25 cellular contexts compared by ENCODE assay signal in genomic region chr12:84994436-84994835, GRCh38. TPM values are rescaled to one million over a fixed set of nuclear protein-coding genes. Genes with fewer than 3 reads are reported as not detected.
DNase-seq lines count a peak whose midpoint lies in the region; ATAC-seq, FAIRE-seq and TF ChIP-seq lines count a peak whose summit lies in the region.
"Had no signal": no experiment of that assay in that cellular context is flagged by ENCODE, and none has a peak within 500 bp of the region (broad histone marks: within the 10 kb centered on the region; RNA-seq: fewer than 3 reads in every experiment).

No MANE protein-coding gene starts in this region.

- no peak overlapping the region; a peak in 1 of 22 replicates for H3K27ac ChIP-seq in BLaER1 treated with 17β-estradiol and CSF1 and Interleukin-3, amounts not matched to agents 10 nM and 100 nM
- no peak overlapping the region for H3K27ac ChIP-seq in GM23338 (ENCODE audit: low read depth)
- H3K27ac ChIP-seq in spleen = no peak overlapping the region
- H3K27ac ChIP-seq: adrenal gland, epithelial cell of prostate, tibial nerve had no signal

- no peaks in the 10 kb centered on the region for H3K9me3 ChIP-seq in BLaER1 treated with 17β-estradiol and CSF1 and Interleukin-3, amounts not matched to agents 10 nM and 100 nM (replicated peaks in 1 of 11)
- H3K9me3 ChIP-seq in T-helper 17 cell (ENCODE audit: control insufficient read depth, low read length, poor library complexity, severe bottlenecking) = no peaks in the 10 kb centered on the region
- no peaks in the 10 kb centered on the region for H3K9me3 ChIP-seq in spleen
- H3K9me3 ChIP-seq: adrenal gland, MG63, tibial nerve had no signal

- H3K79me2 ChIP-seq in GM23338 (replicated peaks; ENCODE audit: insufficient read depth) = no peaks in the 10 kb centered on the region

- peak overlapping the region in 7 of 11 experiments; percentile 1 to 49 (median 24); a peak in 10 of 22 replicates for H3K4me2 ChIP-seq in BLaER1 treated with 17β-estradiol and CSF1 and Interleukin-3, amounts not matched to agents 10 nM and 100 nM
- peak overlapping the region; percentile 36; the same call in 1 of the 2 replicates for H3K4me2 ChIP-seq in GM23338

- peaks cover 0 to 18% (median 6%) of the 10 kb centered on the region in 10 experiments; a peak in 7 of 20 replicates for H3K4me1 ChIP-seq in BLaER1 treated with 17β-estradiol and CSF1 and Interleukin-3, amounts not matched to agents 10 nM and 100 nM
- peaks cover 16% of the 10 kb centered on the region for H3K4me1 ChIP-seq in GM23338 (ENCODE audit: insufficient read depth)
- no peaks in the 10 kb centered on the region for H3K4me1 ChIP-seq in spleen
- H3K4me1 ChIP-seq: adrenal gland, tibial nerve had no signal

- FAIRE-seq in frontal cortex (lab: Jason Lieb, UNC) = no peak
- FAIRE-seq: bronchial epithelial cell, H1 had no signal

- no peak overlapping the region for H3K4me3 ChIP-seq in BLaER1 treated with 17β-estradiol and CSF1 and Interleukin-3, amounts not matched to agents 10 nM and 100 nM
- H3K4me3 ChIP-seq in GM23338 = no peak overlapping the region
- no peak overlapping the region for H3K4me3 ChIP-seq in fibroblast of villous mesenchyme (ENCODE audit: low read depth, low read length)
- no peak overlapping the region for H3K4me3 ChIP-seq in spleen
- H3K4me3 ChIP-seq: adrenal gland, MG63, tibial nerve had no signal

- no peak overlapping the region for H3K27ac Mint-ChIP-seq in GM23338
- peak overlapping the region; percentile 2 for H3K27ac Mint-ChIP-seq in T-helper 17 cell
- H3K27ac Mint-ChIP-seq: CD4-positive, CD25-positive, alpha-beta regulatory T cell; progenitor cell of endocrine pancreas; T-helper 1 cell treated with Interleukin-12 subunit alpha and Interleukin-12 subunit beta and Interleukin-4 antibody, amounts not matched to agents 30 μg/mL and 1 μg/mL, for 36 hours had no signal

- 0 out of 2 replicates have a peak, but pooled peaks cover 7% of the 10 kb centered on the region for H3K9me2 ChIP-seq in GM23338 (ENCODE audit: insufficient read depth)

- H3K9me3 Mint-ChIP-seq in GM23338 = no peaks in the 10 kb centered on the region
- H3K9me3 Mint-ChIP-seq: T-helper 1 cell treated with Interleukin-12 subunit alpha and Interleukin-12 subunit beta and Interleukin-4 antibody, amounts not matched to agents 30 μg/mL and 1 μg/mL, for 36 hours had no signal

- intact Hi-C loops in spleen (cut with DNase I; ENCODE audit: low total_unique reads) = no loop called here

- H3K27me3 Mint-ChIP-seq in GM23338 (ENCODE audit: insufficient read depth, low read depth, poor library complexity) = peaks cover 2% of the 10 kb centered on the region
- H3K27me3 Mint-ChIP-seq in T-helper 17 cell = no peaks in the 10 kb centered on the region
- H3K27me3 Mint-ChIP-seq: CD4-positive, CD25-positive, alpha-beta regulatory T cell; progenitor cell of endocrine pancreas had no signal

- no peak for TF ChIP-seq POLR2A in erythroblast (IDR thresholded peaks at IDR 0.05; ENCODE audit: low read length)
- no peak for TF ChIP-seq POLR2A in spleen (IDR thresholded peaks at IDR 0.05)

- H3K27me3 ChIP-seq in BLaER1 treated with 17β-estradiol and CSF1 and Interleukin-3, amounts not matched to agents 10 nM and 100 nM = no peaks in the 10 kb centered on the region
- H3K27me3 ChIP-seq in GM23338 (ENCODE audit: insufficient read depth) (no peaks in the 10 kb centered on the region), spleen (replicated peaks in 1 of 7) (no peaks in the 10 kb centered on the region)
- H3K27me3 ChIP-seq: adrenal gland, MG63, tibial nerve had no signal

- DNase-seq in GM23338 (ENCODE audit: low spot score) (no peak), T-helper 17 cell (no peak), fibroblast of villous mesenchyme (ENCODE audit: low read depth) (peak; percentile 68), erythroblast (lab: John Stamatoyannopoulos, UW) (no peak), frontal cortex (ENCODE audit: low spot score in 2 of 2) (no peak), spleen (no peak), NCI-H1694 treated with DMSO at 0.1 percent for 48 hours (lab: John Stamatoyannopoulos, UW) (no peak)
- DNase-seq: activated CD4-positive, alpha-beta T cell treated with anti-CD3 and anti-CD28 coated beads, Interleukin-2, amount 50 U/mL, for 1 hour; activated CD8-positive, alpha-beta memory T cell treated with anti-CD3 and anti-CD28 coated beads, Interleukin-2, amount 50 U/mL, for 4 hours; activated effector memory CD4-positive, alpha-beta T cell treated with Interleukin-2 at 50 U/mL for 16 hours; adrenal gland; MG63; midbrain; NCI-H2029; NCI-H526 treated with DMSO at 0.1 percent for 48 hours; stimulated activated CD4-positive, alpha-beta T cell treated with anti-CD3 and anti-CD28 coated beads, Interleukin-2, amount 100 ng/mL, for 24 hours; stimulated activated naive CD4-positive, alpha-beta T cell had no signal

- peak overlapping the region; percentile 30; the same call in 1 of the 2 replicates for H2AFZ ChIP-seq in GM23338

- H3K36me3 ChIP-seq in BLaER1 treated with 17β-estradiol and CSF1 and Interleukin-3, amounts not matched to agents 10 nM and 100 nM = no peaks in the 10 kb centered on the region
- H3K36me3 ChIP-seq in GM23338 (ENCODE audit: insufficient read depth) (no peaks in the 10 kb centered on the region), spleen (no peaks in the 10 kb centered on the region)
- H3K36me3 ChIP-seq: adrenal gland, MG63, tibial nerve had no signal

- no peak overlapping the region for H3K9ac ChIP-seq in BLaER1 treated with 17β-estradiol and CSF1 and Interleukin-3, amounts not matched to agents 10 nM and 100 nM

- H3F3A ChIP-seq in GM23338 (replicated peaks; ENCODE audit: low read depth) = no peaks in the 10 kb centered on the region

- ATAC-seq in GM23338 = no peak
- ATAC-seq in T-helper 17 cell = peak; percentile 93

- no peaks in the 10 kb centered on the region for H3K36me3 Mint-ChIP-seq in GM23338 (ENCODE audit: low read depth)
- H3K36me3 Mint-ChIP-seq in T-helper 17 cell (ENCODE audit: low read depth) = no peaks in the 10 kb centered on the region
- H3K36me3 Mint-ChIP-seq: CD4-positive, CD25-positive, alpha-beta regulatory T cell had no signal

- H3K4me1 Mint-ChIP-seq in GM23338 (peaks cover 15% of the 10 kb centered on the region), T-helper 17 cell (peaks cover 6% of the 10 kb centered on the region)
- H3K4me1 Mint-ChIP-seq: CD4-positive, CD25-positive, alpha-beta regulatory T cell had no signal

- H3K4me3 Mint-ChIP-seq in GM23338 = no peak overlapping the region
- no peak overlapping the region for H3K4me3 Mint-ChIP-seq in T-helper 17 cell
- H3K4me3 Mint-ChIP-seq: CD4-positive, CD25-positive, alpha-beta regulatory T cell; T-helper 1 cell treated with Interleukin-12 subunit alpha and Interleukin-12 subunit beta and Interleukin-4 antibody, amounts not matched to agents 30 μg/mL and 1 μg/mL, for 36 hours had no signal

- H4K20me1 ChIP-seq in BLaER1 treated with 17β-estradiol and CSF1 and Interleukin-3, amounts not matched to agents 10 nM and 100 nM = no peaks in the 10 kb centered on the region
- H4K20me1 ChIP-seq in GM23338 (replicated peaks; ENCODE audit: insufficient read depth) = no peaks in the 10 kb centered on the region

- no peak for TF ChIP-seq CTCF in GM23338 (conservative IDR thresholded peaks at IDR 0.05; ENCODE audit: low read depth in 2 of 2)
- no peak for TF ChIP-seq CTCF in fibroblast of villous mesenchyme (IDR thresholded peaks at IDR 0.05; ENCODE audit: insufficient read depth, low read depth, low read length)
- no peak for TF ChIP-seq CTCF in spleen (IDR thresholded peaks at IDR 0.05 in 8 of 11, conservative IDR thresholded peaks at IDR 0.05 in 3 of 11)

TF ChIP-seq in GM23338, 12 proteins besides CTCF, POLR2A, EP300 and RAD21 (continues in another document):
- TF ChIP-seq ZNF114 (CRISPR knock-in tag; IDR thresholded peaks at IDR 0.05) (no peak), REST (IDR thresholded peaks at IDR 0.05; ENCODE audit: unreplicated experiment) (no peak), CREB1 (CRISPR knock-in tag; IDR thresholded peaks at IDR 0.05; ENCODE audit: low read depth) (no peak)

RNA-seq across cellular contexts. Expression of gene TSPAN19, which starts 41.6 kb away (rescaled TPM):
- total RNA-seq in GM23338 (2014; rRNA removed; shearing (Covaris generic)) = 0.50 and 0.80 TPM in 2 replicates
- polyA plus RNA-seq in GM23338 (2016; fragmentation: Nextera tagmentation; extraction: Ambion mirVana) = 0.44 and 0.45 TPM in 2 replicates
- not detected for total RNA-seq in T-helper 17 cell
- total RNA-seq in fibroblast of villous mesenchyme = not detected in 2 replicates
- not detected for total RNA-seq in frontal cortex
- total RNA-seq in spleen = 1 to 10 TPM in 1 of 7 donors, under 1 TPM in 2, not detected in 4; 0.32 to 1.1 (median 0.77) TPM
- under 1 TPM in 2 of 3 donors, not detected in 1; 0.11 to 0.51 TPM for polyA plus RNA-seq in spleen
- total RNA-seq: adrenal gland; CD4-positive, CD25-positive, alpha-beta regulatory T cell; H1; progenitor cell of endocrine pancreas had no signal
- polyA plus RNA-seq: CD4-positive, CD25-positive, alpha-beta regulatory T cell had no signal

RNA-seq across cellular contexts. Expression of gene LRRIQ1, which starts 41.7 kb away (rescaled TPM):
- total RNA-seq in GM23338 (2014; rRNA removed; shearing (Covaris generic)) = 0.47 and 1.4 TPM in 2 replicates
- polyA plus RNA-seq in GM23338 (2016; fragmentation: Nextera tagmentation; extraction: Ambion mirVana) = 3.2 and 4.0 TPM in 2 replicates
- not detected for total RNA-seq in T-helper 17 cell
- under 0.01 TPM in 2 replicates for total RNA-seq in fibroblast of villous mesenchyme
- 6.5 TPM for total RNA-seq in frontal cortex
- total RNA-seq in spleen = 1 to 10 TPM in 1 of 7 donors, under 1 TPM in 5, not detected in 1; 0.14 to 1.0 (median 0.40) TPM
- polyA plus RNA-seq in spleen = under 1 TPM; 0.02 to 0.10 (median 0.09) TPM
- total RNA-seq: CD4-positive, CD25-positive, alpha-beta regulatory T cell had no signal
- polyA plus RNA-seq: CD4-positive, CD25-positive, alpha-beta regulatory T cell had no signal
